Comparison of ENCODE assay signal across 21 cellular contexts in genomic region chr2:72084584-72084976, GRCh38.
DNase-seq lines count a peak whose midpoint lies in the region; ATAC-seq, FAIRE-seq and TF ChIP-seq lines count a peak whose summit lies in the region.
"Had no signal": no experiment of that assay in that cellular context is flagged by ENCODE, and none has a peak within 500 bp of the region (broad histone marks: within the 10 kb centered on the region; RNA-seq: fewer than 3 reads in every experiment).

No MANE protein-coding gene starts in this region.

- H3K4me3 Mint-ChIP-seq in astrocyte (ENCODE audit: unreplicated experiment) = no peak overlapping the region
- H3K4me3 Mint-ChIP-seq in stimulated activated effector memory CD8-positive, alpha-beta T cell treated with anti-CD3 and anti-CD28 coated beads, Interleukin-12 subunit alpha, Interleukin-12 subunit beta, amount 100 ng/mL, for 72 hours = no peak overlapping the region
- H3K4me3 Mint-ChIP-seq: CD4-positive, CD25-positive, alpha-beta regulatory T cell; H9; IgD-negative memory B cell had no signal

- intact Hi-C loops in IMR-90 (cut with micrococcal nuclease) = no loop called here

- no peak overlapping the region for H2BK20ac ChIP-seq in IMR-90 (ENCODE audit: low read depth, low read length)

- no peak for TF ChIP-seq RAD21 in IMR-90 (IDR thresholded peaks at IDR 0.05; ENCODE audit: low read length)

- H2BK120ac ChIP-seq in IMR-90 (ENCODE audit: low read depth, low read length) = no peak overlapping the region

- H4K91ac ChIP-seq in IMR-90 (ENCODE audit: insufficient read depth, low read depth, low read length) = no peak overlapping the region

- peaks cover 6% of the 10 kb centered on the region for H3K36me3 Mint-ChIP-seq in astrocyte (ENCODE audit: low read depth, unreplicated experiment)
- no peaks in the 10 kb centered on the region for H3K36me3 Mint-ChIP-seq in stimulated activated effector memory CD8-positive, alpha-beta T cell treated with anti-CD3 and anti-CD28 coated beads, Interleukin-12 subunit alpha, Interleukin-12 subunit beta, amount 100 ng/mL, for 72 hours
- H3K36me3 Mint-ChIP-seq: CD4-positive, CD25-positive, alpha-beta regulatory T cell had no signal

- no peak overlapping the region for H3K23ac ChIP-seq in IMR-90 (ENCODE audit: low read depth, low read length)

- peaks cover 8% of the 10 kb centered on the region for H3K9me3 Mint-ChIP-seq in astrocyte (ENCODE audit: unreplicated experiment)
- H3K9me3 Mint-ChIP-seq in stimulated activated effector memory CD8-positive, alpha-beta T cell treated with anti-CD3 and anti-CD28 coated beads, Interleukin-12 subunit alpha, Interleukin-12 subunit beta, amount 100 ng/mL, for 72 hours = no peaks in the 10 kb centered on the region

- no peaks in the 10 kb centered on the region for H3K79me1 ChIP-seq in IMR-90 (ENCODE audit: low read depth in 1 of 2, low read length in 2 of 2)

- no peak overlapping the region for H3K56ac ChIP-seq in IMR-90 (ENCODE audit: extremely low read depth, insufficient read depth, low read length)

- H3K4me1 Mint-ChIP-seq in astrocyte (ENCODE audit: low read depth, unreplicated experiment) = peaks cover 10% of the 10 kb centered on the region
- no peaks in the 10 kb centered on the region for H3K4me1 Mint-ChIP-seq in stimulated activated effector memory CD8-positive, alpha-beta T cell treated with anti-CD3 and anti-CD28 coated beads, Interleukin-12 subunit alpha, Interleukin-12 subunit beta, amount 100 ng/mL, for 72 hours
- H3K4me1 Mint-ChIP-seq: CD4-positive, CD25-positive, alpha-beta regulatory T cell; IgD-negative memory B cell had no signal

- BruUV-seq in IMR-90 (replicated peaks; lab: Mats Ljungman, UMichigan) = no TSS peak

- DNase-seq in IMR-90 (no peak), astrocyte (ENCODE audit: low read depth) (peak; percentile 40), foreskin fibroblast (peak; percentile 2 to 18), foreskin keratinocyte (no peak), NCI-H1436 (lab: John Stamatoyannopoulos, UW) (no peak), HPDE6-E6E7 (ENCODE audit: extremely low spot score) (no peak)
- no peak for DNase-seq in stimulated activated effector memory CD8-positive, alpha-beta T cell treated with anti-CD3 and anti-CD28 coated beads, Interleukin-12 subunit alpha, Interleukin-12 subunit beta, amount 100 ng/mL, for 72 hours (ENCODE audit: low spot score in 2 of 2)
- DNase-seq: CD4-positive, CD25-positive, alpha-beta regulatory T cell; H9; NCI-H1417; NCI-H187 treated with DMSO at 0.1 percent for 48 hours; NCI-H2227 treated with DMSO at 0.1 percent for 48 hours; NCI-H510A; NCI-H748 treated with DMSO at 0.1 percent for 48 hours; PC-9; SHP77 treated with DMSO at 0.1 percent for 48 hours had no signal

- H3K4ac ChIP-seq in IMR-90 (ENCODE audit: low read depth, low read length) = no peak overlapping the region

- H3K9ac ChIP-seq in IMR-90 (ENCODE audit: low read depth, low read length) (no peak overlapping the region), astrocyte (ENCODE audit: low read length) (no peak overlapping the region)
- H3K9ac ChIP-seq: GM23248 had no signal

- WGBS in IMR-90 (ENCODE audit: extremely low coverage in 2 of 2, insufficient read length in 1 of 2), 2 experiments = no CpG with 5 or more reads among the region's 6 CpGs

- H3K27ac Mint-ChIP-seq in astrocyte (ENCODE audit: unreplicated experiment) = peak overlapping the region; percentile 59
- H3K27ac Mint-ChIP-seq in stimulated activated effector memory CD8-positive, alpha-beta T cell treated with anti-CD3 and anti-CD28 coated beads, Interleukin-12 subunit alpha, Interleukin-12 subunit beta, amount 100 ng/mL, for 72 hours = no peak overlapping the region
- H3K27ac Mint-ChIP-seq: CD4-positive, CD25-positive, alpha-beta regulatory T cell; H9; IgD-negative memory B cell had no signal

- dilution Hi-C loops in IMR-90 (cut with HindIII; ENCODE audit: low sequenced_read_pairs, unreplicated experiment) = no loop called here

- no peak overlapping the region for H3K14ac ChIP-seq in IMR-90 (replicated peaks; ENCODE audit: low read depth, low read length)

- peak; percentile 46 for ATAC-seq in IMR-90 (ENCODE audit: low read depth)
- no peak for ATAC-seq in foreskin keratinocyte
- ATAC-seq in stimulated activated effector memory CD8-positive, alpha-beta T cell treated with anti-CD3 and anti-CD28 coated beads, Interleukin-12 subunit alpha, Interleukin-12 subunit beta, amount 100 ng/mL, for 72 hours = no peak
- ATAC-seq: GM12878 had no signal

- H2AFZ ChIP-seq in IMR-90 (replicated peaks; ENCODE audit: low read length, poor library complexity) (peak overlapping the region; percentile 51), astrocyte (ENCODE audit: low read depth, low read length) (no peak overlapping the region)
- H2AFZ ChIP-seq: GM23248, PC-9 had no signal

- in situ Hi-C loops in IMR-90 (cut with MboI; ENCODE audit: low sequenced_read_pairs) = no loop called here

- H3K27me3 ChIP-seq in IMR-90 (ENCODE audit: control insufficient read depth, insufficient read depth, low read length) = no peaks in the 10 kb centered on the region; the same call in 1 of the 2 replicates
- H3K27me3 ChIP-seq in astrocyte (ENCODE audit: insufficient read depth, low read length) = no peaks in the 10 kb centered on the region
- H3K27me3 ChIP-seq in foreskin keratinocyte = no peaks in the 10 kb centered on the region

- H4K5ac ChIP-seq in IMR-90 (ENCODE audit: low read depth, low read length) = no peak overlapping the region

- CTCF ChIA-PET in IMR-90 (lab: Yijun Ruan, JAX) = no interaction called here

- no peak overlapping the region for H3K18ac ChIP-seq in IMR-90 (ENCODE audit: low read depth, low read length)

- no peak for TF ChIP-seq CTCF in IMR-90 (conservative IDR thresholded peaks at IDR 0.05; ENCODE audit: low read depth, low read length)
- no peak for TF ChIP-seq CTCF in astrocyte (IDR thresholded peaks at IDR 0.05; ENCODE audit: insufficient read depth, low read depth, low read length)
- TF ChIP-seq CTCF in foreskin fibroblast (IDR thresholded peaks at IDR 0.05; ENCODE audit: low read depth, low read length) = no peak
- no peak for TF ChIP-seq CTCF in foreskin keratinocyte (conservative IDR thresholded peaks at IDR 0.05)

- H3K27ac ChIP-seq in IMR-90 (ENCODE audit: insufficient read depth, low read length) = no peak overlapping the region
- no peak overlapping the region for H3K27ac ChIP-seq in astrocyte (ENCODE audit: low read depth, low read length)
- H3K27ac ChIP-seq in foreskin keratinocyte = no peak overlapping the region
- H3K27ac ChIP-seq: GM23248, PC-9, RWPE1, SK-N-MC had no signal

- POLR2A ChIA-PET in IMR-90 (lab: Charles Lee; ENCODE audit: unreplicated experiment) = no interaction called here

- H3K4me3 ChIP-seq in IMR-90 (ENCODE audit: insufficient read depth, low read depth, low read length) = no peak overlapping the region
- no peak overlapping the region for H3K4me3 ChIP-seq in astrocyte (ENCODE audit: insufficient read depth, low read depth, low read length)
- H3K4me3 ChIP-seq in foreskin fibroblast (ENCODE audit: low read depth in 1 of 2, low read length in 2 of 2) = no peak overlapping the region
- H3K4me3 ChIP-seq: GM12878, GM23248, PC-9, SK-N-MC had no signal

- TF ChIP-seq POLR2A in IMR-90 (IDR thresholded peaks at IDR 0.05; ENCODE audit: low read depth, low read length) = no peak

- H3K36me3 ChIP-seq in IMR-90 (ENCODE audit: control insufficient read depth, insufficient read depth, low read length) (no peaks in the 10 kb centered on the region), astrocyte (ENCODE audit: insufficient read depth, low read length) (no peaks in the 10 kb centered on the region)

- no peaks in the 10 kb centered on the region for H4K20me1 ChIP-seq in IMR-90 (ENCODE audit: insufficient read depth, low read length)
- H4K20me1 ChIP-seq in astrocyte (ENCODE audit: insufficient read depth, low read length) = no peaks in the 10 kb centered on the region

- H3K4me1 ChIP-seq in IMR-90 (ENCODE audit: control insufficient read depth, insufficient read depth, low read length) (no peaks in the 10 kb centered on the region), astrocyte (ENCODE audit: insufficient read depth, low read length) (peaks cover 9% of the 10 kb centered on the region), foreskin keratinocyte (no peaks in the 10 kb centered on the region)

- H3K9me3 ChIP-seq in IMR-90 (ENCODE audit: control insufficient read depth, insufficient read depth, low read length) (no peaks in the 10 kb centered on the region), astrocyte (ENCODE audit: insufficient read depth, low read depth, low read length) (no peaks in the 10 kb centered on the region)

- no peak overlapping the region for H4K8ac ChIP-seq in IMR-90 (ENCODE audit: low read depth in 2 of 2, low read length in 2 of 2)

- H3K27me3 Mint-ChIP-seq in astrocyte (ENCODE audit: low read depth, unreplicated experiment) = peaks cover 24% of the 10 kb centered on the region
- H3K27me3 Mint-ChIP-seq: CD4-positive, CD25-positive, alpha-beta regulatory T cell; IgD-negative memory B cell had no signal

- no peaks in the 10 kb centered on the region for H3K79me2 ChIP-seq in astrocyte (ENCODE audit: insufficient read depth, low read length)

- H3K4me2 ChIP-seq in IMR-90 (ENCODE audit: low read depth, low read length) (no peak overlapping the region; the same call in 1 of the 2 replicates), astrocyte (ENCODE audit: low read length) (no peak overlapping the region)
- H3K4me2 ChIP-seq: PC-9 had no signal

- no peak overlapping the region for H2BK15ac ChIP-seq in IMR-90 (ENCODE audit: low read depth, low read length)

- FAIRE-seq in astrocyte (lab: Jason Lieb, UNC) = no peak
- FAIRE-seq: GM12878 had no signal

- H2AK9ac ChIP-seq in IMR-90 (replicated peaks; ENCODE audit: low read depth, low read length, poor library complexity) = no peak overlapping the region

- no peak overlapping the region for H2AK5ac ChIP-seq in IMR-90 (ENCODE audit: low read depth, low read length)

- H2BK5ac ChIP-seq in IMR-90 (ENCODE audit: low read depth, low read length, poor library complexity, severe bottlenecking) = no peak overlapping the region

- no peaks in the 10 kb centered on the region for H3K9me1 ChIP-seq in IMR-90 (ENCODE audit: insufficient read depth, low read length)

TF ChIP-seq in IMR-90, 13 proteins besides CTCF, POLR2A, EP300 and RAD21 (continues in another document):
- no peak for TF ChIP-seq USF2 (IDR thresholded peaks at IDR 0.05; ENCODE audit: low read depth, low read length)

Comparison
In these comparisons a context has a peak if more than half of its experiments do, and no peak if none do; other contexts are left out.
1. DNase-seq: peak in astrocyte (single experiment) and foreskin fibroblast (2 of 2); none in IMR-90 (single experiment), foreskin keratinocyte (0 of 2), NCI-H1436 (single experiment), HPDE6-E6E7 (single experiment) and stimulated activated effector memory CD8-positive, alpha-beta T cell treated with anti-CD3 and anti-CD28 coated beads, Interleukin-12 subunit alpha, Interleukin-12 subunit beta, amount 100 ng/mL, for 72 hours (0 of 2).